17 cellular contexts compared by ENCODE assay signal in the genomic region with DNA sequence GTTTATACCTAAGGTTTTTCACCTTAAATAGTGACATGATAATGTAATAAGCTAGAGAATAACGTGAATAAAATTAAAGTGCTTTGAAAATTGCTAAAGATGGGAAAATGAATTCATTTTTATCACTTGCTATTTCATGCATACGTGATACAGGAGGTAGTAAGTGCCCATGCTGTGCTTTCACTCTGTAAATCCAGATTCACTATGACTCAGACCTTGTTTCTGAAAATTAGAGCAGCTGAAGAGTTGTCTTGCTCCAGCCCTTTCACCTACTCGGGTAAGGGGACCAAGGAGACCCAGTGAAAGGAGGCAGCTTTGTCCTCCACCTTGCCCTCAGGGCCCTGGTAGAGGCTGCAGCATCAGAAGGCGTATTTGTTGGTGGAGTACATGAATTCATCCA.
DNase-seq lines count a peak whose midpoint lies in the region; ATAC-seq and TF ChIP-seq lines count a peak whose summit lies in the region.
"Had no signal": no experiment of that assay in that cellular context is flagged by ENCODE, and none has a peak within 500 bp of the region (broad histone marks: within the 10 kb centered on the region; RNA-seq: fewer than 3 reads in every experiment).

No MANE protein-coding gene starts in this region.

- no peak for TF ChIP-seq POLR2A in spleen (IDR thresholded peaks at IDR 0.05)

- H3K4me1 ChIP-seq in spleen: peaks cover 0 to 6% (median 0%) of the 10 kb centered on the region in 6 donors
- H3K4me1 ChIP-seq: breast epithelium had no signal

- 84 to 90% (median 87%) methylated on average over 4 of the region's 4 CpGs for WGBS in spleen, 5 donors

- DNase-seq in GM12865 (ENCODE audit: low read depth) (peak; percentile 24), GOT3 (lab: John Stamatoyannopoulos, UW) (no peak), mucosa of gallbladder (ENCODE audit: low spot score) (no peak), spleen (no peak), occipital lobe (lab: John Stamatoyannopoulos, UW) (no peak)
- DNase-seq: activated naive CD4-positive, alpha-beta T cell treated with anti-CD3 and anti-CD28 coated beads, Interleukin-2, amount 50 U/mL, for 16 hours; hippocampal formation; left colon; NCI-H1092 treated with DMSO at 0.1 percent for 48 hours; NCI-H2171; posterior cingulate gyrus; Right ventricle myocardium superior had no signal

- intact Hi-C loops in spleen (cut with DNase I; ENCODE audit: low total_unique reads): no loop called here

- TF ChIP-seq CTCF in GM12865 (IDR thresholded peaks at IDR 0.05; ENCODE audit: insufficient read depth, low read depth, low read length, missing control alignments): no peak
- TF ChIP-seq CTCF in spleen (IDR thresholded peaks at IDR 0.05 in 8 of 11, conservative IDR thresholded peaks at IDR 0.05 in 3 of 11): no peak

- no peak overlapping the region for H3K4me3 ChIP-seq in GM12865 (ENCODE audit: low read depth, low read length)
- H3K4me3 ChIP-seq in spleen: no peak overlapping the region
- H3K4me3 ChIP-seq: breast epithelium, K562 had no signal

- H3K27ac ChIP-seq in spleen: no peak overlapping the region
- H3K27ac ChIP-seq: breast epithelium had no signal

- no peaks in the 10 kb centered on the region for H3K27me3 ChIP-seq in spleen (replicated peaks in 1 of 7)
- H3K27me3 ChIP-seq: breast epithelium had no signal

- H3K36me3 ChIP-seq in spleen: peaks cover 0 to 7% (median 0%) of the 10 kb centered on the region in 6 donors
- H3K36me3 ChIP-seq: breast epithelium had no signal

- no peaks in the 10 kb centered on the region for H3K9me3 ChIP-seq in spleen
- H3K9me3 ChIP-seq: breast epithelium had no signal

- peak; percentile 84 for ATAC-seq in GM18868 (IDR thresholded peaks at IDR 0.05; ENCODE audit: unreplicated experiment)
- peak; percentile 66 for ATAC-seq in HG02678 (IDR thresholded peaks at IDR 0.05; ENCODE audit: unreplicated experiment)
- ATAC-seq in HG03558 (IDR thresholded peaks at IDR 0.05; ENCODE audit: extremely low read depth, unreplicated experiment): peak; percentile 73
- ATAC-seq: K562, left colon had no signal
